In genomic region chr7:44885394-44886317, GRCh38 we compare ENCODE assay signal across 8 cellular contexts. TPM values are rescaled to one million over a fixed set of nuclear protein-coding genes. Genes with fewer than 3 reads are reported as not detected.
DNase-seq lines count a peak whose midpoint lies in the region; ATAC-seq, FAIRE-seq and TF ChIP-seq lines count a peak whose summit lies in the region.

Gene PURB, minus strand, starts transcription at chr7:44885530. Its CDS starts 182 bp downstream, at chr7:44885348.

- peak within 1 kb of the TSS; percentile 83 for H2AFZ ChIP-seq in keratinocyte (ENCODE audit: control insufficient read depth, low read length)

- H3K4me1 ChIP-seq in keratinocyte (ENCODE audit: control insufficient read depth, extremely low read depth, insufficient read depth, low read length): peaks cover 39% of the 10 kb centered on the region

- H3K27ac ChIP-seq in keratinocyte (ENCODE audit: control insufficient read depth, insufficient read depth, low read length): peak within 1 kb of the TSS; percentile 99

- H4K20me1 ChIP-seq in keratinocyte (ENCODE audit: control insufficient read depth, extremely low read depth, insufficient read depth, low read length): peaks cover 9% of the 10 kb centered on the region

- no peaks in the 10 kb centered on the region for H3K9me1 ChIP-seq in keratinocyte (ENCODE audit: control insufficient read depth, extremely low read depth, insufficient read depth, low read length)

- peak; percentile 92 for TF ChIP-seq POLR2A in GM19193 (IDR thresholded peaks at IDR 0.05; ENCODE audit: extremely low read depth, insufficient read depth, insufficient read length)

- TF ChIP-seq CTCF in keratinocyte (optimal IDR thresholded peaks at IDR 0.05 in 1 of 3, IDR thresholded peaks at IDR 0.05 in 1 of 3, conservative IDR thresholded peaks at IDR 0.05 in 1 of 3; ENCODE audit: extremely low read depth in 1 of 3, insufficient read depth in 2 of 3, low read length in 3 of 3): no peak

- peak within 1 kb of the TSS; percentile 68 to 93 (median 93) for H3K4me3 ChIP-seq in keratinocyte (ENCODE audit: control insufficient read depth in 2 of 3, extremely low read depth in 1 of 3, insufficient read depth in 2 of 3, low read depth in 1 of 3, low read length in 3 of 3)

- no peaks in the 10 kb centered on the region for H3K27me3 ChIP-seq in keratinocyte (ENCODE audit: control insufficient read depth, extremely low read depth, insufficient read depth, low read length)

- H3K9ac ChIP-seq in keratinocyte (ENCODE audit: control insufficient read depth, extremely low read depth, insufficient read depth, low read length): peak within 1 kb of the TSS; percentile 99

- no peaks in the 10 kb centered on the region for H3K9me3 ChIP-seq in keratinocyte (ENCODE audit: control insufficient read depth, low read depth, low read length)

- DNase-seq in AML-193 (lab: John Stamatoyannopoulos, UW): peak; percentile 92
- DNase-seq in NCI-H460 (ENCODE audit: extremely low read depth, low read depth): peak; percentile 97
- DNase-seq in activated CD4-positive, CD25-positive, alpha-beta regulatory T cell treated with anti-CD3 and anti-CD28 coated beads, Interleukin-2, amount 50 U/mL, for 72 hours: peak; percentile 98
- peak; percentile 88 for DNase-seq in cerebellar cortex (ENCODE audit: low spot score)
- DNase-seq in keratinocyte (ENCODE audit: low read depth, low spot score): peak; percentile 87
- DNase-seq in stimulated activated CD4-positive, alpha-beta T cell treated with anti-CD3 and anti-CD28 coated beads, Interleukin-12 subunit alpha, Interleukin-12 subunit beta, amount 100 ng/mL, for 48 hours (ENCODE audit: low read depth in 2 of 3, low spot score in 1 of 3): peak; percentile 93 to 97 (median 94)

- peak; percentile 83 for ATAC-seq in HG03432 (IDR thresholded peaks at IDR 0.05; ENCODE audit: unreplicated experiment)

- dilution Hi-C loops in keratinocyte (cut with MboI; ENCODE audit: extremely low pct_ligation_motif_present, low sequenced_read_pairs): no loop called here

- H3K36me3 ChIP-seq in keratinocyte (ENCODE audit: control insufficient read depth in 2 of 2, extremely low read depth in 1 of 2, insufficient read depth in 2 of 2, low read length in 2 of 2): no peaks in the 10 kb centered on the region

- peak; percentile 43 for FAIRE-seq in keratinocyte (lab: Jason Lieb, UNC)

- H3K79me2 ChIP-seq in keratinocyte (ENCODE audit: control insufficient read depth, insufficient read depth, low read length): peaks cover 45% of the 10 kb centered on the region

- H3K4me2 ChIP-seq in keratinocyte (ENCODE audit: control insufficient read depth, extremely low read depth, insufficient read depth, low read depth, low read length): peak within 1 kb of the TSS; percentile 100

RNA-seq across cellular contexts. Expression of gene PURB, which starts in this region (rescaled TPM):
- total RNA-seq in NCI-H460 (2014; rRNA removed; shearing (Covaris generic)): 16.2 and 17.9 TPM in 2 replicates
- 22.9 and 29.4 TPM in 2 replicates for polyA plus RNA-seq in NCI-H460 (2014; cell fraction: nucleus; rRNA removed)
- 5.1 to 7.7 TPM (median 5.7 TPM) in 3 replicates for polyA plus RNA-seq in keratinocyte
- 6.2 TPM for polyA plus RNA-seq in keratinocyte (2011; ENCODE audit: low read depth)
- polyA plus RNA-seq in keratinocyte (2011; cell fraction: cytosol; rRNA removed): 5.3 and 9.5 TPM in 2 replicates
- polyA plus RNA-seq in keratinocyte (2011; cell fraction: nucleus; rRNA removed): 8.4 and 10.7 TPM in 2 replicates
- polyA plus RNA-seq in keratinocyte (2012; ENCODE audit: low replicate concordance): 11.6 and 12.4 TPM in 2 replicates
- polyA minus RNA-seq in keratinocyte: 3.9 to 9.6 TPM (median 4.3 TPM) in 3 replicates
- 10.7 TPM for polyA minus RNA-seq in keratinocyte (2011; cell fraction: cytosol; rRNA and poly(A)+ RNA removed)
- 9.0 and 17.5 TPM in 2 replicates for polyA minus RNA-seq in keratinocyte (2011; cell fraction: nucleus; rRNA and poly(A)+ RNA removed)

Comparison
In these comparisons a context has a peak if more than half of its experiments do, and no peak if none do; other contexts are left out.
1. Peak in every context shown above with its lines: DNase-seq, ATAC-seq, H3K4me3 ChIP-seq and H3K27ac ChIP-seq.